Comparison of ENCODE assay signal across 33 cellular contexts in the genomic region with DNA sequence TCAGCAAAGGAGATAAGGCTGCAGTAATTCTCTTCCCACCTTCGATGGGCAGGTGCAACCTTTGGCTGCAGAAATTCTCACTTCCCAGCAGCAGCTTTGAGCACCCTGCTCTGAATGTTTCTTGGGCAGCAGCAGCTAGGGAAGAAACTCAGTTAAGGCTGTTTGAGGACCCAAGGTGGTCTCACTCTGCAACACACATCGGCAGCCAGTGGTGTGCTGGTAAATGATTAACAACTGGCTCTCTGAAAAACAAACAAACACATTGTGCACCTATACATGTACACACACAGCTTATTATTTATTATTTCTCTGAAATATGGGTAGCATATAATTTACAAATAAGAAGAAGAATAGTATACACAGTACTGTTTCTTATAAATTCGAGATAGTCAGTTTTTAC.
DNase-seq lines count a peak whose midpoint lies in the region; ATAC-seq, FAIRE-seq and TF ChIP-seq lines count a peak whose summit lies in the region.
"Had no signal": no experiment of that assay in that cellular context is flagged by ENCODE, and none has a peak within 500 bp of the region (broad histone marks: within the 10 kb centered on the region; RNA-seq: fewer than 3 reads in every experiment).

No MANE protein-coding gene starts in this region.

- H3K4me3 ChIP-seq in HepG2 (replicated peaks in 1 of 3; ENCODE audit: insufficient read depth in 1 of 3, low read depth in 2 of 3, low read length in 3 of 3) = no peak overlapping the region
- H3K4me3 ChIP-seq: A549; BLaER1; BLaER1 treated with 17β-estradiol and CSF1 and Interleukin-3, amounts not matched to agents 10 nM and 100 nM had no signal

- no peak overlapping the region for H3K27ac ChIP-seq in HepG2 (ENCODE audit: extremely low read length, insufficient read depth, low read length)
- H3K27ac ChIP-seq: 22Rv1; A549; BLaER1; BLaER1 treated with 17β-estradiol and CSF1 and Interleukin-3, amounts not matched to agents 10 nM and 100 nM; C4-2B had no signal

- ATAC-seq in HepG2 (peak; percentile 79), GM21825 (IDR thresholded peaks at IDR 0.05; ENCODE audit: unreplicated experiment) (no peak)
- ATAC-seq: A549; CD8-positive, alpha-beta T cell had no signal

- DNase-seq in DMS53 (lab: John Stamatoyannopoulos, UW) (peak; percentile 34), DMS53 treated with DMSO at 0.1 percent for 48 hours (lab: John Stamatoyannopoulos, UW; ENCODE audit: unreplicated experiment) (no peak), COLO668 (lab: John Stamatoyannopoulos, UW; ENCODE audit: unreplicated experiment) (peak; percentile 10), HepG2 (ENCODE audit: low spot score) (no peak)
- DNase-seq in NK-92 treated with Interleukin-12 subunit alpha and Interleukin-12 subunit beta, amount 100 ng/mL, for 24 hours (lab: John Stamatoyannopoulos, UW) = no peak
- DNase-seq: 8988T; ACHN; AML-193; BE2C; C1 segment of cervical spinal cord; Caco-2; Calu3; CD4-positive, alpha-beta memory T cell; CD4-positive, alpha-beta T cell; CD4-positive, CD25-positive, alpha-beta regulatory T cell; CD8-positive, alpha-beta memory T cell; CD8-positive, alpha-beta T cell; COR-L47; DMS 273 treated with DMSO at 0.1 percent for 48 hours; DMS153; DMS79; DMS79 treated with DMSO at 0.1 percent for 48 hours; DND-41; EL had no signal

- no peaks in the 10 kb centered on the region for H3K79me2 ChIP-seq in HepG2 (ENCODE audit: insufficient read depth, low read length)

- no peak for TF ChIP-seq RAD21 in HepG2 (CRISPR knock-in tag; IDR thresholded peaks at IDR 0.05)

- intact Hi-C loops in HepG2 (cut with micrococcal nuclease; ENCODE audit: unreplicated experiment) = no loop called here

- CTCF ChIA-PET in HepG2 (lab: Yijun Ruan, JAX; ENCODE audit: low intra/inter-chr PET ratio, low total read pairs) = no interaction called here

- peak overlapping the region; percentile 47 for H3K4me2 ChIP-seq in HepG2 (ENCODE audit: low read depth, low read length)
- H3K4me2 ChIP-seq: A549; BLaER1; BLaER1 treated with 17β-estradiol and CSF1 and Interleukin-3, amounts not matched to agents 10 nM and 100 nM had no signal

- H2AFZ ChIP-seq in HepG2 (ENCODE audit: low read length) = no peak overlapping the region

- H3K27me3 ChIP-seq in HepG2 (ENCODE audit: control insufficient read depth in 1 of 2, insufficient read depth in 2 of 2, low read length in 2 of 2) = no peaks in the 10 kb centered on the region
- H3K27me3 ChIP-seq: BE2C; BLaER1; BLaER1 treated with 17β-estradiol and CSF1 and Interleukin-3, amounts not matched to agents 10 nM and 100 nM had no signal

- no peaks in the 10 kb centered on the region for H3K36me3 ChIP-seq in HepG2 (replicated peaks in 1 of 2; ENCODE audit: control insufficient read depth in 1 of 2, insufficient read depth in 2 of 2, low read length in 2 of 2)
- H3K36me3 ChIP-seq: BE2C; BLaER1; BLaER1 treated with 17β-estradiol and CSF1 and Interleukin-3, amounts not matched to agents 10 nM and 100 nM had no signal

- POLR2A ChIA-PET in HepG2 (lab: Yijun Ruan, JAX) = no interaction called here

- no peaks in the 10 kb centered on the region for H4K20me1 ChIP-seq in HepG2 (ENCODE audit: insufficient read depth, low read length)
- H4K20me1 ChIP-seq: BLaER1; BLaER1 treated with 17β-estradiol and CSF1 and Interleukin-3, amounts not matched to agents 10 nM and 100 nM had no signal

- 30% methylated on average over 3 of the region's 3 CpGs for WGBS in HepG2 (ENCODE audit: low lambda C conversion rate)

- H3K9ac ChIP-seq in HepG2 (ENCODE audit: insufficient read depth, low read depth, low read length) = no peak overlapping the region
- H3K9ac ChIP-seq: BLaER1; BLaER1 treated with 17β-estradiol and CSF1 and Interleukin-3, amounts not matched to agents 10 nM and 100 nM had no signal

- TF ChIP-seq POLR2A in HepG2 (IDR thresholded peaks at IDR 0.05; ENCODE audit: insufficient read depth in 1 of 2, low read depth in 2 of 2, low read length in 2 of 2) = no peak

- TF ChIP-seq CTCF in HepG2 (CRISPR knock-in tag; IDR thresholded peaks at IDR 0.05) = no peak

- H3K9me3 ChIP-seq in HepG2 (ENCODE audit: low read length) = no peaks in the 10 kb centered on the region
- H3K9me3 ChIP-seq: A549; BE2C; BLaER1; BLaER1 treated with 17β-estradiol and CSF1 and Interleukin-3, amounts not matched to agents 10 nM and 100 nM; Caco-2 had no signal

- no TSS peak for BruUV-seq in HepG2 (replicated peaks; lab: Mats Ljungman, UMichigan)

- no peak for FAIRE-seq in HepG2 (lab: Jason Lieb, UNC)
- FAIRE-seq: A204.1, A549, D721Med, G401.6 had no signal

- H3K4me1 ChIP-seq in HepG2 (ENCODE audit: insufficient read depth, low read length) = peaks cover 11% of the 10 kb centered on the region
- H3K4me1 ChIP-seq: A549; BE2C; BLaER1; BLaER1 treated with 17β-estradiol and CSF1 and Interleukin-3, amounts not matched to agents 10 nM and 100 nM had no signal

- in situ Hi-C loops in HepG2 (cut with HindIII; ENCODE audit: extremely low pct_ligation_motif_present, low pct_unique_long_range_greater_than_20kb) = no loop called here

- no peak for TF ChIP-seq EP300 in HepG2 (IDR thresholded peaks at IDR 0.05; ENCODE audit: low read depth in 2 of 2, low read length in 2 of 2)
- no peak for TF ChIP-seq EP300 in HepG2 (CRISPR knock-in tag; IDR thresholded peaks at IDR 0.05; ENCODE audit: borderline replicate concordance)

TF ChIP-seq in HepG2, 621 proteins besides CTCF, POLR2A, EP300 and RAD21:
- no peak for TF ChIP-seq ZNF253 (CRISPR knock-in tag; IDR thresholded peaks at IDR 0.05; ENCODE audit: borderline replicate concordance)
- TF ChIP-seq, protein P1, sequence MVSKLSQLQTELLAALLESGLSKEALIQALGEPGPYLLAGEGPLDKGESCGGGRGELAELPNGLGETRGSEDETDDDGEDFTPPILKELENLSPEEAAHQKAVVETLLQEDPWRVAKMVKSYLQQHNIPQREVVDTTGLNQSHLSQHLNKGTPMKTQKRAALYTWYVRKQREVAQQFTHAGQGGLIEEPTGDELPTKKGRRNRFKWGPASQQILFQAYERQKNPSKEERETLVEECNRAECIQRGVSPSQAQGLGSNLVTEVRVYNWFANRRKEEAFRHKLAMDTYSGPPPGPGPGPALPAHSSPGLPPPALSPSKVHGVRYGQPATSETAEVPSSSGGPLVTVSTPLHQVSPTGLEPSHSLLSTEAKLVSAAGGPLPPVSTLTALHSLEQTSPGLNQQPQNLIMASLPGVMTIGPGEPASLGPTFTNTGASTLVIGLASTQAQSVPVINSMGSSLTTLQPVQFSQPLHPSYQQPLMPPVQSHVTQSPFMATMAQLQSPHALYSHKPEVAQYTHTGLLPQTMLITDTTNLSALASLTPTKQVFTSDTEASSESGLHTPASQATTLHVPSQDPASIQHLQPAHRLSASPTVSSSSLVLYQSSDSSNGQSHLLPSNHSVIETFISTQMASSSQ (IDR thresholded peaks at IDR 0.05; ENCODE audit: low read depth) = peak; percentile 72
- TF ChIP-seq, protein P1 (CRISPR knock-in tag; IDR thresholded peaks at IDR 0.05; ENCODE audit: borderline replicate concordance) = no peak

Comparison
In these comparisons a context has a peak if more than half of its experiments do, and no peak if none do; other contexts are left out.
1. DNase-seq: peak in DMS53 (single experiment) and COLO668 (single experiment); none in DMS53 treated with DMSO at 0.1 percent for 48 hours (single experiment), HepG2 (single experiment) and NK-92 treated with Interleukin-12 subunit alpha and Interleukin-12 subunit beta, amount 100 ng/mL, for 24 hours (single experiment).